Comparison of ENCODE assay signal across 9 cellular contexts in the genomic region with DNA sequence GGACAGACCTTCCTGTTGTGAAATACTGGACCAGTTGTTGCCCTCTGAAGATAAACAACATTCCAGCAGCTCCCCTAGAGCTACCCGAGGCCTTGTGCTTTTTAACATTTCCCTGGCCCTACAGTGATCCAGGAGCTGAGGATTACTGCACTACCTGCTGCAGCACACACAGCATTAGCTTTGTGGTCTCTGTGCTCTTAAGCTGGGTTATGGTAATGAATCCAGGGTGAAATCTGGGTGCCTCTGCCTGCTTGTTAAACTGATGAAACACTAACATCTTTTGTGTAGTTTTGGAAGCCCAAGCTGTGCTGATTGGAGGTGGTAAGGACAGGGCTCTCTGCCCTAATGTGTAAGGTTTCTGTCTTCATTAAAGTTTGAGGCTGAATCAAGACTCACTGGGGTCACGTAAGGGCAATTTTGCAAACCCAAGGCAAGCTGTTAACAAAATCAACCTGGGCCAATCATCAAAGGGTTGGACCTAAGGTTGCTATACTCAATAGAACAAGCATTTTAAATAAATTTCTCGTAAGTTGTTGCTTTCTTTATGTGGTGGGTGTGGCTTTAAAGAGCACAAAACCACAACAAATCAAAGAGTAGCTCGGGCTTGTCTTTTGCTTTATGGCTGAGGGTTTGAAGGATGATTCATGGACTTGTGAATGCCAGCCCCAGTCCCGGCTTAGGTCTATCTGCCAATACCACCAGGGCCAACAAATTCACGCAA.
DNase-seq lines count a peak whose midpoint lies in the region; ATAC-seq, FAIRE-seq and TF ChIP-seq lines count a peak whose summit lies in the region.
"Had no signal": no experiment of that assay in that cellular context is flagged by ENCODE, and none has a peak within 500 bp of the region (broad histone marks: within the 10 kb centered on the region; RNA-seq: fewer than 3 reads in every experiment).

No MANE protein-coding gene starts in this region.

- H3K27me3 ChIP-seq in right lobe of liver = no peaks in the 10 kb centered on the region
- no peaks in the 10 kb centered on the region for H3K27me3 ChIP-seq in transverse colon

- H3K4me3 ChIP-seq in right lobe of liver = no peak overlapping the region
- no peak overlapping the region for H3K4me3 ChIP-seq in transverse colon

- 70% methylated on average over 5 of the region's 6 CpGs for WGBS in right lobe of liver (ENCODE audit: insufficient coverage, low coverage, low lambda C conversion rate, missing lambda C conversion rate)
- WGBS in transverse colon (ENCODE audit: low coverage in 1 of 2), 2 donors = 29 to 31% methylated on average over 3 to 6 of the region's 6 CpGs

- ATAC-seq in right lobe of liver (peak; percentile 87 to 99 (median 96)), GM21723 (IDR thresholded peaks at IDR 0.05; ENCODE audit: unreplicated experiment) (no peak)

- H3K27ac ChIP-seq in right lobe of liver (no peak overlapping the region), transverse colon (peak overlapping the region; percentile 60 to 74 (median 68))

- H3K9me3 ChIP-seq in right lobe of liver (no peaks in the 10 kb centered on the region), transverse colon (no peaks in the 10 kb centered on the region)

- no peak for FAIRE-seq in frontal cortex (lab: Jason Lieb, UNC)
- FAIRE-seq: colon had no signal

- no peak for TF ChIP-seq CTCF in right lobe of liver (IDR thresholded peaks at IDR 0.05)
- no peak for TF ChIP-seq CTCF in transverse colon (IDR thresholded peaks at IDR 0.05)

- in situ Hi-C loops in transverse colon (cut with MboI; ENCODE audit: low pct_ligation_motif_present in 1 of 4, low pct_unique_long_range_greater_than_20kb in 1 of 4, low sequenced_read_pairs in 3 of 4) = no loop called here

- H3K36me3 ChIP-seq in right lobe of liver (no peaks in the 10 kb centered on the region), transverse colon (no peaks in the 10 kb centered on the region)

- H3K4me1 ChIP-seq in right lobe of liver (peaks cover 0 to 2% (median 0%) of the 10 kb centered on the region in 4 donors), transverse colon (peaks cover 10 to 32% (median 16%) of the 10 kb centered on the region in 4 donors)

- TF ChIP-seq EP300 in transverse colon (IDR thresholded peaks at IDR 0.05; ENCODE audit: low read depth) = no peak

- TF ChIP-seq POLR2A in right lobe of liver (IDR thresholded peaks at IDR 0.05) (no peak), transverse colon (IDR thresholded peaks at IDR 0.05) (no peak)

- peak; percentile 44 for DNase-seq in AG08396 (ENCODE audit: low spot score)
- DNase-seq in NCI-H1436 (lab: John Stamatoyannopoulos, UW) = peak; percentile 23
- peak; percentile 23 for DNase-seq in activated naive CD4-positive, alpha-beta T cell treated with anti-CD3 and anti-CD28 coated beads, Interleukin-2, amount 50 U/mL, for 16 hours
- no peak for DNase-seq in right lobe of liver
- peak; percentile 23 for DNase-seq in transverse colon
- DNase-seq in anterior cingulate cortex (lab: John Stamatoyannopoulos, UW) = no peak
- DNase-seq in frontal cortex (ENCODE audit: low spot score in 2 of 2) = no peak

- intact Hi-C loops in right lobe of liver (cut with DNase I) = no loop called here
- intact Hi-C loops in transverse colon (cut with DNase I; ENCODE audit: low total_unique reads) = no loop called here

Comparison
In these comparisons a context has a peak if more than half of its experiments do, and no peak if none do; other contexts are left out.
1. DNase-seq: peak in AG08396 (single experiment), NCI-H1436 (single experiment), activated naive CD4-positive, alpha-beta T cell treated with anti-CD3 and anti-CD28 coated beads, Interleukin-2, amount 50 U/mL, for 16 hours (single experiment) and transverse colon (single experiment); none in right lobe of liver (0 of 3), anterior cingulate cortex (0 of 58) and frontal cortex (0 of 2).
2. H3K27ac ChIP-seq: peak in transverse colon (4 of 4); none in right lobe of liver (0 of 3).